Comparison of ENCODE assay signal across 19 cellular contexts in genomic region chr9:70304810-70305209, GRCh38.
"Had no signal": no experiment of that assay in that cellular context is flagged by ENCODE, and none has a peak within 500 bp of the region (broad histone marks: within the 10 kb centered on the region; RNA-seq: fewer than 3 reads in every experiment).

No MANE protein-coding gene starts in this region.

- DNase-seq: effector CD4-positive, alpha-beta T cell; endodermal cell; foreskin melanocyte; heart left ventricle; hippocampal formation; mammary epithelial cell; naive thymus-derived CD4-positive, alpha-beta T cell; nephron progenitor cell; posterior cingulate gyrus; stimulated activated CD4-positive, alpha-beta T cell treated with anti-CD3 and anti-CD28 coated beads, Interleukin-2, amount 100 ng/mL, for 48 hours; stimulated activated naive CD4-positive, alpha-beta T cell treated with Interleukin-2 at 50 U/mL for 16 hours; thyroid gland had no signal

- H3K27me3 Mint-ChIP-seq: naive thymus-derived CD4-positive, alpha-beta T cell; type B pancreatic cell had no signal

- H3K9me3 Mint-ChIP-seq: endodermal cell, type B pancreatic cell had no signal

- H3K27ac ChIP-seq: coronary artery, heart left ventricle, right atrium auricular region, suprapubic skin, thyroid gland had no signal

- FAIRE-seq: urothelium cell line had no signal

- H3K4me3 Mint-ChIP-seq: endodermal cell; naive thymus-derived CD4-positive, alpha-beta T cell; nephron progenitor cell; type B pancreatic cell had no signal

- H3K9me3 ChIP-seq: right atrium auricular region, suprapubic skin, thyroid gland had no signal

- ATAC-seq: heart left ventricle; left lobe of liver; naive thymus-derived CD4-positive, alpha-beta T cell had no signal

- H3K4me1 ChIP-seq: heart left ventricle, right atrium auricular region, suprapubic skin, thyroid gland had no signal

- H3K27ac Mint-ChIP-seq: endodermal cell; naive thymus-derived CD4-positive, alpha-beta T cell; nephron progenitor cell; type B pancreatic cell had no signal

- H3K27me3 ChIP-seq: heart left ventricle, right atrium auricular region, suprapubic skin, thyroid gland had no signal

- H3K4me1 Mint-ChIP-seq: endodermal cell, nephron progenitor cell had no signal

- H3K4me3 ChIP-seq: coronary artery, heart left ventricle, right atrium auricular region, smooth muscle cell, suprapubic skin, thyroid gland had no signal
